1 cellular context compared by ENCODE assay signal in genomic region chr17:50731575-50732460, GRCh38.
TF ChIP-seq lines count a peak whose summit lies in the region.

No MANE protein-coding gene starts in this region.

TF ChIP-seq in GM12878, 131 proteins besides CTCF, POLR2A, EP300 and RAD21:
- TF ChIP-seq FOXK2 (IDR thresholded peaks at IDR 0.05) (no peak), NR2C1 (IDR thresholded peaks at IDR 0.05) (no peak), TBL1XR1 (IDR thresholded peaks at IDR 0.05; ENCODE audit: low read depth, low read length) (no peak), TCF7 (IDR thresholded peaks at IDR 0.05; ENCODE audit: borderline replicate concordance) (no peak), CREM (IDR thresholded peaks at IDR 0.05; ENCODE audit: low read depth) (no peak), BHLHE40 (IDR thresholded peaks at IDR 0.05; ENCODE audit: borderline replicate concordance in 1 of 2, low read depth in 2 of 2, low read length in 1 of 2) (no peak), NFYA (IDR thresholded peaks at IDR 0.05; ENCODE audit: borderline replicate concordance, low read depth, low read length) (no peak), ESRRA (IDR thresholded peaks at IDR 0.05; ENCODE audit: low read length) (no peak), HDGF (IDR thresholded peaks at IDR 0.05) (no peak), CBX5 (IDR thresholded peaks at IDR 0.05; ENCODE audit: low read depth) (no peak), NR2C2 (IDR thresholded peaks at IDR 0.05; ENCODE audit: borderline replicate concordance, control insufficient read depth, insufficient read length, low read depth) (no peak), KAT2A (conservative IDR thresholded peaks at IDR 0.05; ENCODE audit: control insufficient read depth, low read depth, low read length) (no peak), RELA (IDR thresholded peaks at IDR 0.05; ENCODE audit: borderline replicate concordance, partially characterized antibody) (no peak), EGR1 (IDR thresholded peaks at IDR 0.05; ENCODE audit: borderline replicate concordance in 1 of 2, low read depth in 2 of 2, low read length in 2 of 2) (no peak), SMAD5 (IDR thresholded peaks at IDR 0.05; ENCODE audit: low read depth) (no peak)
- TF ChIP-seq, protein P1, sequence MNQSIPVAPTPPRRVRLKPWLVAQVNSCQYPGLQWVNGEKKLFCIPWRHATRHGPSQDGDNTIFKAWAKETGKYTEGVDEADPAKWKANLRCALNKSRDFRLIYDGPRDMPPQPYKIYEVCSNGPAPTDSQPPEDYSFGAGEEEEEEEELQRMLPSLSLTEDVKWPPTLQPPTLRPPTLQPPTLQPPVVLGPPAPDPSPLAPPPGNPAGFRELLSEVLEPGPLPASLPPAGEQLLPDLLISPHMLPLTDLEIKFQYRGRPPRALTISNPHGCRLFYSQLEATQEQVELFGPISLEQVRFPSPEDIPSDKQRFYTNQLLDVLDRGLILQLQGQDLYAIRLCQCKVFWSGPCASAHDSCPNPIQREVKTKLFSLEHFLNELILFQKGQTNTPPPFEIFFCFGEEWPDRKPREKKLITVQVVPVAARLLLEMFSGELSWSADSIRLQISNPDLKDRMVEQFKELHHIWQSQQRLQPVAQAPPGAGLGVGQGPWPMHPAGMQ (IDR thresholded peaks at IDR 0.05; ENCODE audit: borderline replicate concordance) = no peak
- TF ChIP-seq, protein P2, sequence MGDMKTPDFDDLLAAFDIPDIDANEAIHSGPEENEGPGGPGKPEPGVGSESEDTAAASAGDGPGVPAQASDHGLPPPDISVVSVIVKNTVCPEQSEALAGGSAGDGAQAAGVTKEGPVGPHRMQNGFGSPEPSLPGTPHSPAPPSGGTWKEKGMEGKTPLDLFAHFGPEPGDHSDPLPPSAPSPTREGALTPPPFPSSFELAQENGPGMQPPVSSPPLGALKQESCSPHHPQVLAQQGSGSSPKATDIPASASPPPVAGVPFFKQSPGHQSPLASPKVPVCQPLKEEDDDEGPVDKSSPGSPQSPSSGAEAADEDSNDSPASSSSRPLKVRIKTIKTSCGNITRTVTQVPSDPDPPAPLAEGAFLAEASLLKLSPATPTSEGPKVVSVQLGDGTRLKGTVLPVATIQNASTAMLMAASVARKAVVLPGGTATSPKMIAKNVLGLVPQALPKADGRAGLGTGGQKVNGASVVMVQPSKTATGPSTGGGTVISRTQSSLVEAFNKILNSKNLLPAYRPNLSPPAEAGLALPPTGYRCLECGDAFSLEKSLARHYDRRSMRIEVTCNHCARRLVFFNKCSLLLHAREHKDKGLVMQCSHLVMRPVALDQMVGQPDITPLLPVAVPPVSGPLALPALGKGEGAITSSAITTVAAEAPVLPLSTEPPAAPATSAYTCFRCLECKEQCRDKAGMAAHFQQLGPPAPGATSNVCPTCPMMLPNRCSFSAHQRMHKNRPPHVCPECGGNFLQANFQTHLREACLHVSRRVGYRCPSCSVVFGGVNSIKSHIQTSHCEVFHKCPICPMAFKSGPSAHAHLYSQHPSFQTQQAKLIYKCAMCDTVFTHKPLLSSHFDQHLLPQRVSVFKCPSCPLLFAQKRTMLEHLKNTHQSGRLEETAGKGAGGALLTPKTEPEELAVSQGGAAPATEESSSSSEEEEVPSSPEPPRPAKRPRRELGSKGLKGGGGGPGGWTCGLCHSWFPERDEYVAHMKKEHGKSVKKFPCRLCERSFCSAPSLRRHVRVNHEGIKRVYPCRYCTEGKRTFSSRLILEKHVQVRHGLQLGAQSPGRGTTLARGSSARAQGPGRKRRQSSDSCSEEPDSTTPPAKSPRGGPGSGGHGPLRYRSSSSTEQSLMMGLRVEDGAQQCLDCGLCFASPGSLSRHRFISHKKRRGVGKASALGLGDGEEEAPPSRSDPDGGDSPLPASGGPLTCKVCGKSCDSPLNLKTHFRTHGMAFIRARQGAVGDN (IDR thresholded peaks at IDR 0.05) = no peak
- TF ChIP-seq, protein P3, sequence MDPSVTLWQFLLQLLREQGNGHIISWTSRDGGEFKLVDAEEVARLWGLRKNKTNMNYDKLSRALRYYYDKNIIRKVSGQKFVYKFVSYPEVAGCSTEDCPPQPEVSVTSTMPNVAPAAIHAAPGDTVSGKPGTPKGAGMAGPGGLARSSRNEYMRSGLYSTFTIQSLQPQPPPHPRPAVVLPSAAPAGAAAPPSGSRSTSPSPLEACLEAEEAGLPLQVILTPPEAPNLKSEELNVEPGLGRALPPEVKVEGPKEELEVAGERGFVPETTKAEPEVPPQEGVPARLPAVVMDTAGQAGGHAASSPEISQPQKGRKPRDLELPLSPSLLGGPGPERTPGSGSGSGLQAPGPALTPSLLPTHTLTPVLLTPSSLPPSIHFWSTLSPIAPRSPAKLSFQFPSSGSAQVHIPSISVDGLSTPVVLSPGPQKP (IDR thresholded peaks at IDR 0.05; ENCODE audit: low read depth, low read length) = no peak
